Comparison of ENCODE assay signal across 16 cellular contexts in genomic region chr3:102114264-102114979, GRCh38.
DNase-seq lines count a peak whose midpoint lies in the region; ATAC-seq and TF ChIP-seq lines count a peak whose summit lies in the region.
"Had no signal": no experiment of that assay in that cellular context is flagged by ENCODE, and none has a peak within 500 bp of the region (broad histone marks: within the 10 kb centered on the region; RNA-seq: fewer than 3 reads in every experiment).

No MANE protein-coding gene starts in this region.

- H3K9me3 ChIP-seq in left ventricle myocardium inferior (replicated peaks) = peaks cover 8% of the 10 kb centered on the region
- no peaks in the 10 kb centered on the region for H3K9me3 ChIP-seq in psoas muscle
- H3K9me3 ChIP-seq: spleen, suprapubic skin had no signal

- ATAC-seq in left ventricle myocardium superior (peak; percentile 19), psoas muscle (no peak)
- peak; percentile 97 for ATAC-seq in activated T-helper 17 cell treated with anti-CD3 and anti-CD28 coated beads, Interleukin-2, amount 50 U/mL, for 72 hours (replicated peaks)

- intact Hi-C loops in left ventricle myocardium superior (cut with micrococcal nuclease) = no loop called here
- intact Hi-C loops in left ventricle myocardium inferior (cut with micrococcal nuclease) = no loop called here
- intact Hi-C loops in psoas muscle (cut with DNase I) = no loop called here

- 86 to 89% (median 86%) methylated on average over 7 of the region's 7 CpGs for WGBS in psoas muscle, 3 donors

- no peak overlapping the region for H3K27ac ChIP-seq in left ventricle myocardium inferior (replicated peaks)
- H3K27ac ChIP-seq in psoas muscle = no peak overlapping the region
- H3K27ac ChIP-seq: cardiac muscle cell, suprapubic skin had no signal

- H3K36me3 Mint-ChIP-seq in activated T-helper 17 cell treated with anti-CD3 and anti-CD28 coated beads, Interleukin-2, amount 50 U/mL, for 72 hours (ENCODE audit: low read depth) = no peaks in the 10 kb centered on the region
- H3K36me3 Mint-ChIP-seq in type B pancreatic cell = no peaks in the 10 kb centered on the region
- H3K36me3 Mint-ChIP-seq: WTC11 had no signal

- H3K9me3 Mint-ChIP-seq in activated T-helper 17 cell treated with anti-CD3 and anti-CD28 coated beads, Interleukin-2, amount 50 U/mL, for 72 hours = no peaks in the 10 kb centered on the region
- peaks cover 10% of the 10 kb centered on the region for H3K9me3 Mint-ChIP-seq in type B pancreatic cell
- H3K9me3 Mint-ChIP-seq: WTC11 had no signal

- H3K4me3 ChIP-seq in left ventricle myocardium inferior = no peak overlapping the region
- no peak overlapping the region for H3K4me3 ChIP-seq in psoas muscle
- H3K4me3 ChIP-seq: cardiac muscle cell, spleen, suprapubic skin had no signal

- H3K4me1 Mint-ChIP-seq in activated T-helper 17 cell treated with anti-CD3 and anti-CD28 coated beads, Interleukin-2, amount 50 U/mL, for 72 hours = peaks cover 12% of the 10 kb centered on the region
- H3K4me1 Mint-ChIP-seq in type B pancreatic cell (ENCODE audit: unreplicated experiment) = peaks cover 18% of the 10 kb centered on the region
- H3K4me1 Mint-ChIP-seq: nephron, WTC11 had no signal

- H3K27ac Mint-ChIP-seq in activated T-helper 17 cell treated with anti-CD3 and anti-CD28 coated beads, Interleukin-2, amount 50 U/mL, for 72 hours = peak overlapping the region; percentile 82
- H3K27ac Mint-ChIP-seq in type B pancreatic cell = peak overlapping the region; percentile 91
- H3K27ac Mint-ChIP-seq: WTC11 had no signal

- no peak for DNase-seq in left ventricle myocardium superior
- no peak for DNase-seq in left ventricle myocardium inferior
- DNase-seq in mucosa of gallbladder (ENCODE audit: low spot score) = peak; percentile 28
- DNase-seq in type B pancreatic cell (ENCODE audit: extremely low spot score, unreplicated experiment) = no peak
- DNase-seq in psoas muscle = no peak
- no peak for DNase-seq in kidney tubule cell (ENCODE audit: low spot score)
- no peak for DNase-seq in NCI-H446 treated with DMSO at 0.1 percent for 48 hours (lab: John Stamatoyannopoulos, UW)
- DNase-seq: NCI-H1092, NCI-H510A, SIG-M5, spleen had no signal

- H3K27me3 Mint-ChIP-seq in activated T-helper 17 cell treated with anti-CD3 and anti-CD28 coated beads, Interleukin-2, amount 50 U/mL, for 72 hours = no peaks in the 10 kb centered on the region
- H3K27me3 Mint-ChIP-seq in type B pancreatic cell = no peaks in the 10 kb centered on the region

- peak overlapping the region; percentile 50 for H3K4me3 Mint-ChIP-seq in activated T-helper 17 cell treated with anti-CD3 and anti-CD28 coated beads, Interleukin-2, amount 50 U/mL, for 72 hours
- H3K4me3 Mint-ChIP-seq in type B pancreatic cell = no peak overlapping the region
- H3K4me3 Mint-ChIP-seq: nephron, WTC11 had no signal

- TF ChIP-seq CTCF in left ventricle myocardium inferior (IDR thresholded peaks at IDR 0.05; ENCODE audit: borderline replicate concordance) (no peak), type B pancreatic cell (conservative IDR thresholded peaks at IDR 0.05) (no peak), psoas muscle (IDR thresholded peaks at IDR 0.05) (no peak)

- H3K4me1 ChIP-seq in left ventricle myocardium inferior (no peaks in the 10 kb centered on the region), psoas muscle (no peaks in the 10 kb centered on the region)
- H3K4me1 ChIP-seq: suprapubic skin had no signal

- H3K27me3 ChIP-seq in left ventricle myocardium inferior (ENCODE audit: low read depth) (no peaks in the 10 kb centered on the region), psoas muscle (ENCODE audit: insufficient read depth in 3 of 3, low read length in 2 of 3) (no peaks in the 10 kb centered on the region)
- H3K27me3 ChIP-seq: cardiac muscle cell, spleen, suprapubic skin had no signal

- H3K36me3 ChIP-seq in left ventricle myocardium inferior (no peaks in the 10 kb centered on the region), psoas muscle (ENCODE audit: insufficient read depth in 1 of 2, low read depth in 1 of 2) (no peaks in the 10 kb centered on the region)
- H3K36me3 ChIP-seq: cardiac muscle cell, spleen, suprapubic skin had no signal

Comparison
In these comparisons a context has a peak if more than half of its experiments do, and no peak if none do; other contexts are left out.
1. ATAC-seq: peak in left ventricle myocardium superior (single experiment) and activated T-helper 17 cell treated with anti-CD3 and anti-CD28 coated beads, Interleukin-2, amount 50 U/mL, for 72 hours (single experiment); none in psoas muscle (0 of 4).